Comparison of ENCODE assay signal across 8 cellular contexts in the genomic region with DNA sequence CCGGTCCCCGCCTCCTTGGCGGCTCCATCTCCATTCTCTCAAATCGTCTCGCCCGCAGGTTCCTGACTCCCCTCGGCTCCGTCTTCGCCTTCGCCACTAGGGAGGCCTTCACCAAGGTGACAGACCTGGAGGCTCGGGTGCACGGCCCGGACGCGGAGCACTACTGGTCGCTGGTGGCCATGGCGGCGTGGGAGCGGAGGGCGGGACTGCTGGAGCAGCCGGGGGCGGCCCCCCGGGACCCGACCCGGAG. TPM values are rescaled to one million over a fixed set of nuclear protein-coding genes. Genes with fewer than 3 reads are reported as not detected.
DNase-seq lines count a peak whose midpoint lies in the region; ATAC-seq and TF ChIP-seq lines count a peak whose summit lies in the region.

No MANE protein-coding gene starts in this region.

- H3K4me3 ChIP-seq in AG10803 (ENCODE audit: low read length) (peak overlapping the region; percentile 71), HFF-Myc (replicated peaks; ENCODE audit: low read depth, low read length) (peak overlapping the region; percentile 63), mucosa of descending colon (peak overlapping the region; percentile 29)

- TF ChIP-seq CTCF in AG10803 (conservative IDR thresholded peaks at IDR 0.05; ENCODE audit: low read length) (no peak), HFF-Myc (IDR thresholded peaks at IDR 0.05; ENCODE audit: low read depth, low read length, missing control alignments) (no peak), MCF 10A (IDR thresholded peaks at IDR 0.05; ENCODE audit: unreplicated experiment) (no peak), mucosa of descending colon (IDR thresholded peaks at IDR 0.05) (no peak)

- CTCF ChIA-PET in MCF 10A (lab: Yijun Ruan, JAX), result interaction anchor here (0.6 to 6.0 kb wide), 25 partner anchors 10 to 179 kb away, joined by 3 to 88 read pairs (median 5); a partner anchor contains a TSS

- no peaks in the 10 kb centered on the region for H3K27me3 Mint-ChIP-seq in MCF 10A (ENCODE audit: insufficient read depth, unreplicated experiment)

- peak overlapping the region; percentile 75 for H3K4me3 Mint-ChIP-seq in MCF 10A (ENCODE audit: unreplicated experiment)

- H3K4me1 Mint-ChIP-seq in MCF 10A (ENCODE audit: insufficient read depth, unreplicated experiment), result peaks cover 18% of the 10 kb centered on the region

- H3K36me3 Mint-ChIP-seq in MCF 10A (ENCODE audit: insufficient read depth, unreplicated experiment), result no peaks in the 10 kb centered on the region

- peaks cover 36% of the 10 kb centered on the region for H3K4me1 ChIP-seq in mucosa of descending colon (ENCODE audit: low read depth)

- H3K9me3 ChIP-seq in mucosa of descending colon, result no peaks in the 10 kb centered on the region

- ATAC-seq in mucosa of descending colon, result no peak
- ATAC-seq in HG03469 (IDR thresholded peaks at IDR 0.05; ENCODE audit: unreplicated experiment), result no peak
- ATAC-seq in HG03354 (IDR thresholded peaks at IDR 0.05; ENCODE audit: poor library complexity, severe bottlenecking, unreplicated experiment), result no peak

- peak overlapping the region; percentile 93 for H3K27ac Mint-ChIP-seq in MCF 10A (ENCODE audit: low read depth, unreplicated experiment)

- H3K36me3 ChIP-seq in mucosa of descending colon (ENCODE audit: low read depth), result no peaks in the 10 kb centered on the region

- POLR2A ChIA-PET in MCF 10A (lab: Yijun Ruan, JAX), result interaction anchor here (0.6 to 4.0 kb wide), 35 partner anchors 10 to 182 kb away, joined by 3 to 51 read pairs (median 5); a partner anchor contains a TSS

- no peaks in the 10 kb centered on the region for H3K9me3 Mint-ChIP-seq in MCF 10A (ENCODE audit: unreplicated experiment)

- intact Hi-C loops in MCF 10A (cut with micrococcal nuclease), result no loop called here
- intact Hi-C loops in mucosa of descending colon (cut with DNase I, micrococcal nuclease), result loop anchor here (5.0 to 10.0 kb wide), 3 partner anchors 65 to 98 kb away; no protein-coding TSS in a partner anchor

- no TSS peak for BruUV-seq in MCF 10A (replicated peaks; lab: Mats Ljungman, UMichigan)

- DNase-seq in AG10803 (ENCODE audit: low read depth) (no peak), HFF-Myc (ENCODE audit: extremely low read depth, low read depth) (no peak), MCF 10A (ENCODE audit: unreplicated experiment) (no peak), mucosa of descending colon (no peak), HK-2 (ENCODE audit: unreplicated experiment) (no peak), SKM-1 treated with dmso at 0.1 percent for 144 hours (lab: John Stamatoyannopoulos, UW; ENCODE audit: unreplicated experiment) (no peak)

RNA-seq across cellular contexts. Expression of a gene that starts 0.9 kb away (rescaled TPM):
- total RNA-seq in MCF 10A (2022) (not detected in 2 replicates), mucosa of descending colon (not detected)

RNA-seq across cellular contexts. Expression of a gene that starts 3.5 kb away (rescaled TPM):
- 0.77 and 1.1 TPM in 2 replicates for total RNA-seq in MCF 10A (2022)
- 1 to 10 TPM in 2 of 3 donors, under 1 TPM in 1; 0.67 to 2.3 (median 2.1) TPM for total RNA-seq in mucosa of descending colon

RNA-seq across cellular contexts. Expression of a gene that starts 6.3 kb away (rescaled TPM):
- total RNA-seq in MCF 10A (2022), result 169 and 182 TPM in 2 replicates
- 100 to 1,000 TPM in 2 of 3 donors, 10 to 100 TPM in 1; 71.5 to 122 (median 109) TPM for total RNA-seq in mucosa of descending colon

RNA-seq across cellular contexts. Expression of a gene that starts 17.3 kb away (rescaled TPM):
- total RNA-seq in MCF 10A (2022) (27.6 and 31.7 TPM in 2 replicates), mucosa of descending colon (10 to 100 TPM; 24.4 to 29.8 (median 29.2) TPM)
